ENCODE assay signal across 1 cellular context in genomic region chr1:108041360-108042143, GRCh38.
TF ChIP-seq lines count a peak whose summit lies in the region.

No MANE protein-coding gene starts in this region.

TF ChIP-seq in GM12878, 131 proteins besides CTCF, POLR2A, EP300 and RAD21 (continued from another document):
- no peak for TF ChIP-seq ZZZ3 (IDR thresholded peaks at IDR 0.05; ENCODE audit: control insufficient read depth, insufficient read length, low read depth)
- TF ChIP-seq CHD2 (IDR thresholded peaks at IDR 0.05; ENCODE audit: borderline replicate concordance, low read depth, low read length) = no peak
- TF ChIP-seq ZNF384 (IDR thresholded peaks at IDR 0.05; ENCODE audit: borderline replicate concordance, low read depth, low read length) = no peak
- TF ChIP-seq CHD4 (IDR thresholded peaks at IDR 0.05) = no peak
- TF ChIP-seq NBN (IDR thresholded peaks at IDR 0.05) = no peak
- TF ChIP-seq REST (IDR thresholded peaks at IDR 0.05; ENCODE audit: low read depth, low read length) = no peak
- TF ChIP-seq ASH2L (IDR thresholded peaks at IDR 0.05; ENCODE audit: borderline replicate concordance, low read depth) = no peak
- peak; percentile 67; the same call in 1 of the 2 replicates for TF ChIP-seq RAD51 (IDR thresholded peaks at IDR 0.05)
- TF ChIP-seq ZNF274 (IDR thresholded peaks at IDR 0.05; ENCODE audit: insufficient read depth, insufficient read length) = no peak
- TF ChIP-seq CHD1 (IDR thresholded peaks at IDR 0.05; ENCODE audit: low read depth, low read length) = no peak
- no peak for TF ChIP-seq NR2F1 (conservative IDR thresholded peaks at IDR 0.05)
- TF ChIP-seq CBX5 (IDR thresholded peaks at IDR 0.05; ENCODE audit: low read depth) = no peak
- TF ChIP-seq ETV6 (conservative IDR thresholded peaks at IDR 0.05 in 1 of 2, IDR thresholded peaks at IDR 0.05 in 1 of 2; ENCODE audit: borderline replicate concordance in 1 of 2, low read depth in 1 of 2) = peak in 1 of 2 experiments; percentile 35; a peak in 1 of 4 replicates
- TF ChIP-seq SPI1 (IDR thresholded peaks at IDR 0.05; ENCODE audit: borderline replicate concordance, insufficient read depth, low read depth, low read length) = peak; percentile 49; the same call in 1 of the 2 replicates
- peak; percentile 16 to 24; a peak in 2 of 4 replicates for TF ChIP-seq IKZF2 (IDR thresholded peaks at IDR 0.05)
- TF ChIP-seq MTA2 (IDR thresholded peaks at IDR 0.05; ENCODE audit: low read depth) = peak; percentile 53; the same call in 1 of the 2 replicates
- no peak for TF ChIP-seq TAF1 (IDR thresholded peaks at IDR 0.05; ENCODE audit: borderline replicate concordance, low read depth, low read length)
- peak; percentile 47; the same call in 1 of the 2 replicates for TF ChIP-seq PKNOX1 (IDR thresholded peaks at IDR 0.05)
- no peak for TF ChIP-seq RELA (IDR thresholded peaks at IDR 0.05; ENCODE audit: borderline replicate concordance, partially characterized antibody)
- no peak for TF ChIP-seq HDAC6 (IDR thresholded peaks at IDR 0.05; ENCODE audit: unreplicated experiment)
- no peak for TF ChIP-seq HCFC1 (IDR thresholded peaks at IDR 0.05; ENCODE audit: low read length)
- no peak for TF ChIP-seq NKRF (conservative IDR thresholded peaks at IDR 0.05)
TF ChIP-seq in GM12878: peak in this region for 7.
